ENCODE assay signal across 1 cellular context in the genomic region with DNA sequence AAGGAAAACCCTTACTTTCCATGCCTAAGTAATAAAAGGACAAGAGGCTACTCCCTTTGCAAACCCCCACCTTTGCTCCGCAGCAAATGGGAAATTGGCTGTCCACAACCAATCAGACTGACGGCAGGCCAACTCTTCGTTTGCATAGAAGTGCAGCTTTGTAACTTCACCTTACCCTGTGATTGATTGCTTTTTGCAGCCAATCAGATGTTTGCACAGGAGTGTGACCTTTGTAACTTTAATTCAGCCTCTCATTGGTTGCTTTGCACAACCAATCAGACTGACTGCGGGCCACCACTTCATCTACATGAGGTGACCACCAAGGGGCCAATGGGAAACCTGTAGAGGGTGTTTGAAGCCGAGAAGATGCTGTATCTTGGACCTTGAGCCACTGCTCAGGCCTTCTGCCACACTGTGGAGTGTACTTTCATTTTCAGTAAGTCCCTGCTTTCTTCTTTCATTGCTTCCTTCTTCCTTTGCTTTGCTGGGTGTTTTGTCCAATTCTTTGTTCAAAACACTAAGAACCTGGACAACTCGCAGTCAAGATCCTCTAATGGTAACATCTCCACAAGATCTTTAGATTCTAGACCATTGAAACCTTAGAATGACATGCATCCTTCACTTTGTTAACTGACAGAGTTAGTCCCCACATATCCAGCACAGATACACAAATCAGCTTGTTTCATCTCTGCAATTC.
TF ChIP-seq lines count a peak whose summit lies in the region.

No MANE protein-coding gene starts in this region.

TF ChIP-seq in GM23338, 12 proteins besides CTCF, POLR2A, EP300 and RAD21 (continued from another document):
- TF ChIP-seq, protein P1, sequence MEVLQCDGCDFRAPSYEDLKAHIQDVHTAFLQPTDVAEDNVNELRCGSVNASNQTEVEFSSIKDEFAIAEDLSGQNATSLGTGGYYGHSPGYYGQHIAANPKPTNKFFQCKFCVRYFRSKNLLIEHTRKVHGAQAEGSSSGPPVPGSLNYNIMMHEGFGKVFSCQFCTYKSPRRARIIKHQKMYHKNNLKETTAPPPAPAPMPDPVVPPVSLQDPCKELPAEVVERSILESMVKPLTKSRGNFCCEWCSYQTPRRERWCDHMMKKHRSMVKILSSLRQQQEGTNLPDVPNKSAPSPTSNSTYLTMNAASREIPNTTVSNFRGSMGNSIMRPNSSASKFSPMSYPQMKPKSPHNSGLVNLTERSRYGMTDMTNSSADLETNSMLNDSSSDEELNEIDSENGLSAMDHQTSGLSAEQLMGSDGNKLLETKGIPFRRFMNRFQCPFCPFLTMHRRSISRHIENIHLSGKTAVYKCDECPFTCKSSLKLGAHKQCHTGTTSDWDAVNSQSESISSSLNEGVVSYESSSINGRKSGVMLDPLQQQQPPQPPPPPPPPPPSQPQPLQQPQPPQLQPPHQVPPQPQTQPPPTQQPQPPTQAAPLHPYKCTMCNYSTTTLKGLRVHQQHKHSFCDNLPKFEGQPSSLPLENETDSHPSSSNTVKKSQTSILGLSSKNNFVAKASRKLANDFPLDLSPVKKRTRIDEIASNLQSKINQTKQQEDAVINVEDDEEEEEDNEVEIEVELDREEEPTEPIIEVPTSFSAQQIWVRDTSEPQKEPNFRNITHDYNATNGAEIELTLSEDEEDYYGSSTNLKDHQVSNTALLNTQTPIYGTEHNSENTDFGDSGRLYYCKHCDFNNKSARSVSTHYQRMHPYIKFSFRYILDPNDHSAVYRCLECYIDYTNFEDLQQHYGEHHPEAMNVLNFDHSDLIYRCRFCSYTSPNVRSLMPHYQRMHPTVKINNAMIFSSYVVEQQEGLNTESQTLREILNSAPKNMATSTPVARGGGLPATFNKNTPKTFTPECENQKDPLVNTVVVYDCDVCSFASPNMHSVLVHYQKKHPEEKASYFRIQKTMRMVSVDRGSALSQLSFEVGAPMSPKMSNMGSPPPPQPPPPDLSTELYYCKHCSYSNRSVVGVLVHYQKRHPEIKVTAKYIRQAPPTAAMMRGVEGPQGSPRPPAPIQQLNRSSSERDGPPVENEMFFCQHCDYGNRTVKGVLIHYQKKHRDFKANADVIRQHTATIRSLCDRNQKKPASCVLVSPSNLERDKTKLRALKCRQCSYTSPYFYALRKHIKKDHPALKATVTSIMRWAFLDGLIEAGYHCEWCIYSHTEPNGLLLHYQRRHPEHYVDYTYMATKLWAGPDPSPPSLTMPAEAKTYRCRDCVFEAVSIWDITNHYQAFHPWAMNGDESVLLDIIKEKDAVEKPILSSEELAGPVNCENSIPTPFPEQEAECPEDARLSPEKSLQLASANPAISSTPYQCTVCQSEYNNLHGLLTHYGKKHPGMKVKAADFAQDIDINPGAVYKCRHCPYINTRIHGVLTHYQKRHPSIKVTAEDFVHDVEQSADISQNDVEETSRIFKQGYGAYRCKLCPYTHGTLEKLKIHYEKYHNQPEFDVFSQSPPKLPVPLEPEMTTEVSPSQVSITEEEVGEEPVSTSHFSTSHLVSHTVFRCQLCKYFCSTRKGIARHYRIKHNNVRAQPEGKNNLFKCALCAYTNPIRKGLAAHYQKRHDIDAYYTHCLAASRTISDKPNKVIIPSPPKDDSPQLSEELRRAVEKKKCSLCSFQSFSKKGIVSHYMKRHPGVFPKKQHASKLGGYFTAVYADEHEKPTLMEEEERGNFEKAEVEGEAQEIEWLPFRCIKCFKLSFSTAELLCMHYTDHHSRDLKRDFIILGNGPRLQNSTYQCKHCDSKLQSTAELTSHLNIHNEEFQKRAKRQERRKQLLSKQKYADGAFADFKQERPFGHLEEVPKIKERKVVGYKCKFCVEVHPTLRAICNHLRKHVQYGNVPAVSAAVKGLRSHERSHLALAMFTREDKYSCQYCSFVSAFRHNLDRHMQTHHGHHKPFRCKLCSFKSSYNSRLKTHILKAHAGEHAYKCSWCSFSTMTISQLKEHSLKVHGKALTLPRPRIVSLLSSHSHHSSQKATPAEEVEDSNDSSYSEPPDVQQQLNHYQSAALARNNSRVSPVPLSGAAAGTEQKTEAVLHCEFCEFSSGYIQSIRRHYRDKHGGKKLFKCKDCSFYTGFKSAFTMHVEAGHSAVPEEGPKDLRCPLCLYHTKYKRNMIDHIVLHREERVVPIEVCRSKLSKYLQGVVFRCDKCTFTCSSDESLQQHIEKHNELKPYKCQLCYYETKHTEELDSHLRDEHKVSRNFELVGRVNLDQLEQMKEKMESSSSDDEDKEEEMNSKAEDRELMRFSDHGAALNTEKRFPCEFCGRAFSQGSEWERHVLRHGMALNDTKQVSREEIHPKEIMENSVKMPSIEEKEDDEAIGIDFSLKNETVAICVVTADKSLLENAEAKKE (CRISPR knock-in tag; IDR thresholded peaks at IDR 0.05) = no peak
